Comparison of ENCODE assay signal across 8 cellular contexts in the genomic region with DNA sequence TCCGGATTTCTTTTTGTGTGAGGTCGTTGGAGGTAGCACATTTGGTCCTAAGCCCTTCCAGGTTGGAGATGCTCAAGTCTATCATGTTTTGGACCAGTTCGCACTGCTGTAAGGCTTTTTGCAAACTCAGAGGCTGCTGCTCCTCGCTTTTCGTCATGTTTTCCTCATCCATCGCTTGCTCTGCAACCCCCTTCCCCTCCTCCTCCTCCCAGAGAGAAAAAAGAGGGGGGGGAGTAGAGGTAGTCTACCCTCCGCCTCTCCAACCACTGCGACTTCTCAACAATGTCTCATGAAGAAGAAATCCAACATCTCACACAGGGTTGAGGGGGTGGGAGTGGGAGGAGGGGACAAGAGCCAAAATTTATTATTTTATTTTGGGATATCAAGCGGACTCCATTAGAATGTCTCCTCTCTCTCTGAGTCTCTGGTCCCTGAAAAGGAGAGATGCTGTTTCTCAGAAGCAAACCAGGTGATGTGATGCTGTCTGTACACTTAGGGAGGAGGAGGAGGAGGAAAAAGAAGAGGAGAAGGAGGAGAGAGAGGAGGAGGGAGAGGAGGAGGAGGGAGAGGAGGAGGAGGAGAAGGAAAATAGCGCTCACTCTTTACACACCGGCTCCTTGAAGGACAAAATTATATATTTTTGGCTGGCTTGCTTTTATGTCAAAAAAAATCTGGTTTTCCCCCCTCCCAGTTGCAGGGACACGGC. TPM values are rescaled to one million over a fixed set of nuclear protein-coding genes. Genes with fewer than 3 reads are reported as not detected.
DNase-seq lines count a peak whose midpoint lies in the region; ATAC-seq and TF ChIP-seq lines count a peak whose summit lies in the region.

No MANE protein-coding gene starts in this region.

- no peaks in the 10 kb centered on the region for H3K9me2 ChIP-seq in GM23248 (ENCODE audit: insufficient read depth)

- no peaks in the 10 kb centered on the region for H4K20me1 ChIP-seq in GM23248 (ENCODE audit: insufficient read depth)

- 5 to 7% methylated on average over 9 to 12 of the region's 12 CpGs for WGBS in GM23248 (ENCODE audit: low coverage in 1 of 2, low lambda C conversion rate in 2 of 2, missing lambda C conversion rate in 2 of 2), 2 experiments

- H3K27ac ChIP-seq in 22Rv1 (peak overlapping the region; percentile 89), GM23248 (no peak overlapping the region), angular gyrus (ENCODE audit: low read depth, low read length) (peak overlapping the region; percentile 74), lower lobe of right lung (no peak overlapping the region)

- DNase-seq in GM23248 (no peak), lower lobe of right lung (no peak), NCI-H226 (no peak), SK-N-DZ (ENCODE audit: low spot score) (no peak), NCI-H2029 (lab: John Stamatoyannopoulos, UW) (no peak), GM10266 (ENCODE audit: extremely low spot score) (no peak)

- H3K4me2 ChIP-seq in GM23248 (ENCODE audit: unreplicated experiment), result peak overlapping the region; percentile 80

- H3K36me3 ChIP-seq in GM23248 (ENCODE audit: low read depth) (no peaks in the 10 kb centered on the region), lower lobe of right lung (no peaks in the 10 kb centered on the region)

- TF ChIP-seq CTCF in 22Rv1 (IDR thresholded peaks at IDR 0.05) (no peak), lower lobe of right lung (IDR thresholded peaks at IDR 0.05) (no peak), GM10266 (IDR thresholded peaks at IDR 0.05; ENCODE audit: control insufficient read depth, insufficient read depth, low read depth, missing control alignments) (no peak)

- H3K4me1 ChIP-seq in GM23248 (ENCODE audit: insufficient read depth), result no peaks in the 10 kb centered on the region
- H3K4me1 ChIP-seq in lower lobe of right lung, result peaks cover 8% of the 10 kb centered on the region

- peak overlapping the region; percentile 73 for H3K4me3 ChIP-seq in GM23248
- H3K4me3 ChIP-seq in lower lobe of right lung, result peak overlapping the region; percentile 54

- H3F3A ChIP-seq in GM23248 (ENCODE audit: insufficient read depth), result no peaks in the 10 kb centered on the region

- no peak overlapping the region for H3K9ac ChIP-seq in GM23248

- H3K27me3 ChIP-seq in GM23248 (replicated peaks; ENCODE audit: insufficient read depth) (peaks cover 42% of the 10 kb centered on the region), lower lobe of right lung (ENCODE audit: low read depth) (peaks cover 29% of the 10 kb centered on the region)

- ATAC-seq in lower lobe of right lung, result no peak

- H3K79me2 ChIP-seq in GM23248 (ENCODE audit: insufficient read depth), result no peaks in the 10 kb centered on the region

- intact Hi-C loops in lower lobe of right lung (cut with DNase I), result no loop called here

- H3K9me3 ChIP-seq in GM23248 (ENCODE audit: low read depth) (no peaks in the 10 kb centered on the region), lower lobe of right lung (no peaks in the 10 kb centered on the region)

- peak overlapping the region; percentile 78 for H2AFZ ChIP-seq in GM23248

- in situ Hi-C loops in GM23248 (cut with MboI), result no loop called here

RNA-seq across cellular contexts. Expression of a gene that starts 0.6 kb away (rescaled TPM):
- total RNA-seq in GM23248 (2014; rRNA removed; shearing (Covaris generic)), result not detected in 2 replicates
- not detected in 2 replicates for polyA plus RNA-seq in GM23248 (2016; fragmentation: Nextera tagmentation; extraction: Ambion mirVana)
- total RNA-seq in lower lobe of right lung, result 1.0 TPM
- polyA plus RNA-seq in SK-N-DZ (2014; cell fraction: cytosol; rRNA removed), result 0.05 TPM in 2 replicates
- 0.01 TPM in 1 of 2 replicates, not detected in the other for polyA plus RNA-seq in SK-N-DZ (2014; cell fraction: nucleus; rRNA removed)

RNA-seq across cellular contexts. Expression of a gene that starts 48.3 kb away (rescaled TPM):
- 13.0 and 21.4 TPM in 2 replicates for total RNA-seq in GM23248 (2014; rRNA removed; shearing (Covaris generic))
- polyA plus RNA-seq in GM23248 (2016; fragmentation: Nextera tagmentation; extraction: Ambion mirVana), result 15.2 and 17.8 TPM in 2 replicates
- total RNA-seq in lower lobe of right lung, result 7.3 TPM
- 120 and 122 TPM in 2 replicates for polyA plus RNA-seq in SK-N-DZ (2014; cell fraction: cytosol; rRNA removed)
- polyA plus RNA-seq in SK-N-DZ (2014; cell fraction: nucleus; rRNA removed), result 86.7 and 91.3 TPM in 2 replicates

Comparison
In these comparisons a context has a peak if more than half of its experiments do, and no peak if none do; other contexts are left out.
1. H3K27ac ChIP-seq: peak in 22Rv1 (single experiment) and angular gyrus (single experiment); none in GM23248 (single experiment) and lower lobe of right lung (single experiment).